ENCODE assay signal across 34 cellular contexts in the genomic region with DNA sequence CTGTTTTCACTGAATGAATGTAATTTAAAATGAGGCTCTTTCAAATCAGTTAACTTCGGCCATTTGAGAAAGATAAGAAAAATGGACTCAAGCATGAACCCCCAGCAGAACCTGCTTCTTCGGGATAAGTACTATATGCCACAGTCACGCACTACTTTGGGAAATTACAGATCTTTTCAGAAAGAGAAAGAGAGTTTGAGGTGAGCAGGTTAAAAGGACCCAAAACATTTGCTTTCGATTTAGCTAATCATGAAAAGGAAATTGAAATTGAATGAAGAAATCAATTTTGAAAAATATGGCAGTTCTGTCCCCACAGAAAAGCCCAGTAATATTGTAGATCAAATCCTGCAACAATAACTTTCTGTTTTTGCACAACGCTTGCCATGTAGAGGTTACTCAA.
"Had no signal": no experiment of that assay in that cellular context is flagged by ENCODE, and none has a peak within 500 bp of the region (broad histone marks: within the 10 kb centered on the region; RNA-seq: fewer than 3 reads in every experiment).

No MANE protein-coding gene starts in this region.

- H3K9me3 ChIP-seq: adrenal gland, body of pancreas, breast epithelium had no signal

- H3K36me3 ChIP-seq: adrenal gland, brain microvascular endothelial cell, breast epithelium had no signal

- H3K27me3 Mint-ChIP-seq: activated B cell treated with CpG ODN at 0.5 μM for 24 hours; activated CD4-positive, alpha-beta memory T cell treated with anti-CD3 and anti-CD28 coated beads for 36 hours; activated CD4-positive, alpha-beta T cell treated with anti-CD3 and anti-CD28 coated beads, Interleukin-2, amount 10 ng/mL, durations not matched to agents 24 days and 14 days; activated CD8-positive, alpha-beta T cell treated with anti-CD3 and anti-CD28 coated beads for 36 hours; activated naive CD8-positive, alpha-beta T cell treated with anti-CD3 and anti-CD28 coated beads for 36 hours; activated T-helper 17 cell treated with anti-CD3 and anti-CD28 coated beads, Interleukin-2, amount 50 U/mL, for 72 hours had no signal

- H3K9me3 Mint-ChIP-seq: activated B cell treated with CpG ODN at 0.5 μM for 24 hours; activated CD4-positive, alpha-beta memory T cell treated with anti-CD3 and anti-CD28 coated beads for 36 hours; activated CD4-positive, alpha-beta T cell treated with anti-CD3 and anti-CD28 coated beads, Interleukin-2, amount 10 ng/mL, durations not matched to agents 24 days and 14 days; activated CD8-positive, alpha-beta T cell treated with anti-CD3 and anti-CD28 coated beads for 36 hours; activated naive CD8-positive, alpha-beta T cell treated with anti-CD3 and anti-CD28 coated beads for 36 hours; activated T-cell treated with anti-CD3 and anti-CD28 coated beads, Interleukin-2, amount 50 U/mL, for 4 hours; activated T-helper 1 cell treated with anti-CD3 and anti-CD28 coated beads, Interleukin-12 subunit alpha, Interleukin-12 subunit beta, Interleukin-2, Interleukin-4 antibody, amounts not matched to agents 30 ng/mL and 10 ng/mL and 1 ng/mL, durations not matched to agents 14 hours and 24 hours and 36 hours; T-helper 1 cell treated with Interleukin-12 subunit alpha and Interleukin-12 subunit beta and Interleukin-4 antibody, amounts not matched to agents 30 μg/mL and 1 μg/mL, for 36 hours had no signal

- H3K27me3 ChIP-seq: adrenal gland, body of pancreas, brain microvascular endothelial cell, breast epithelium had no signal

- H3K4me3 Mint-ChIP-seq: activated B cell treated with CpG ODN at 0.5 μM for 24 hours; activated CD4-positive, alpha-beta memory T cell treated with anti-CD3 and anti-CD28 coated beads for 36 hours; activated CD4-positive, alpha-beta T cell treated with anti-CD3 and anti-CD28 coated beads, Interleukin-2, amount 10 ng/mL, durations not matched to agents 24 days and 14 days; activated CD8-positive, alpha-beta T cell treated with anti-CD3 and anti-CD28 coated beads for 36 hours; activated naive CD4-positive, alpha-beta T cell treated with anti-CD3 and anti-CD28 coated beads for 36 hours; activated naive CD8-positive, alpha-beta T cell treated with anti-CD3 and anti-CD28 coated beads for 36 hours; activated T-cell treated with anti-CD3 and anti-CD28 coated beads, Interleukin-2, amount 50 U/mL, for 4 hours; activated T-cell treated with anti-CD3 and anti-CD28 coated beads, Interleukin-2, amount 50 U/mL, for 72 hours; activated T-helper 1 cell treated with anti-CD3 and anti-CD28 coated beads, Interleukin-12 subunit alpha, Interleukin-12 subunit beta, Interleukin-2, Interleukin-4 antibody, amounts not matched to agents 30 ng/mL and 10 ng/mL and 1 ng/mL, durations not matched to agents 14 hours and 24 hours and 36 hours; activated T-helper 17 cell treated with anti-CD3 and anti-CD28 coated beads, Interleukin-2, amount 50 U/mL, for 72 hours; T-helper 1 cell treated with Interleukin-12 subunit alpha and Interleukin-12 subunit beta and Interleukin-4 antibody, amounts not matched to agents 30 μg/mL and 1 μg/mL, for 36 hours; T-helper 2 cell treated with Interferon-gamma antibody and Interleukin-4, amounts not matched to agents 5 μg/mL and 100 μg/mL, for 36 hours had no signal

- DNase-seq: activated B cell treated with CpG ODN at 0.5 μM for 24 hours; activated CD4-positive, alpha-beta memory T cell treated with anti-CD3 and anti-CD28 coated beads for 36 hours; activated CD4-positive, alpha-beta T cell treated with anti-CD3 and anti-CD28 coated beads for 4 hours; activated CD4-positive, alpha-beta T cell treated with anti-CD3 and anti-CD28 coated beads, Interleukin-2, amount 10 ng/mL, durations not matched to agents 24 days and 14 days; activated CD4-positive, alpha-beta T cell treated with anti-CD3 and anti-CD28 coated beads, Interleukin-2, amount 50 U/mL, for 1 hour; activated CD4-positive, alpha-beta T cell treated with anti-CD3 and anti-CD28 coated beads, Interleukin-2, amount 50 U/mL, for 4 hours; activated CD4-positive, CD25-positive, alpha-beta regulatory T cell treated with anti-CD3 and anti-CD28 coated beads, Interleukin-2, amount 50 U/mL, for 72 hours; activated CD8-positive, alpha-beta memory T cell treated with anti-CD3 and anti-CD28 coated beads, Interleukin-2, amount 50 U/mL, for 4 hours; activated CD8-positive, alpha-beta T cell treated with anti-CD3 and anti-CD28 coated beads for 36 hours; activated effector memory CD4-positive, alpha-beta T cell treated with anti-CD3 and anti-CD28 coated beads, Interleukin-2, amount 50 U/mL, for 16 hours; activated gamma-delta T cell treated with Interleukin-2 at 50 U/mL for 16 hours; activated naive CD4-positive, alpha-beta T cell; activated naive CD4-positive, alpha-beta T cell treated with anti-CD3 and anti-CD28 coated beads for 36 hours; activated naive CD4-positive, alpha-beta T cell treated with anti-CD3 and anti-CD28 coated beads, Interleukin-2, amount 50 U/mL, for 16 hours; activated naive CD8-positive, alpha-beta T cell treated with anti-CD3 and anti-CD28 coated beads for 36 hours; activated T-cell treated with anti-CD3 and anti-CD28 coated beads for 4 hours; activated T-cell treated with anti-CD3 and anti-CD28 coated beads, Interleukin-2, amount 50 U/mL, for 1 hour; activated T-cell treated with anti-CD3 and anti-CD28 coated beads, Interleukin-2, amount 50 U/mL, for 4 hours; activated T-cell treated with anti-CD3 and anti-CD28 coated beads, Interleukin-2, amount 50 U/mL, for 72 hours; adrenal gland; amniotic stem cell; aorta; body of pancreas; brain microvascular endothelial cell; central memory CD4-positive, alpha-beta T cell; T-helper 2 cell; T-helper 9 cell had no signal

- H3K27ac ChIP-seq: adrenal gland, body of pancreas, brain microvascular endothelial cell, breast epithelium, VCaP had no signal

- H3K27ac Mint-ChIP-seq: activated B cell treated with CpG ODN at 0.5 μM for 24 hours; activated CD4-positive, alpha-beta memory T cell treated with anti-CD3 and anti-CD28 coated beads for 36 hours; activated CD4-positive, alpha-beta T cell treated with anti-CD3 and anti-CD28 coated beads, Interleukin-2, amount 10 ng/mL, durations not matched to agents 24 days and 14 days; activated CD8-positive, alpha-beta T cell treated with anti-CD3 and anti-CD28 coated beads for 36 hours; activated naive CD4-positive, alpha-beta T cell treated with anti-CD3 and anti-CD28 coated beads for 36 hours; activated naive CD4-positive, alpha-beta T cell treated with anti-CD3 and anti-CD28 coated beads, Interleukin-2, amount 50 U/mL, for 72 hours; activated naive CD8-positive, alpha-beta T cell treated with anti-CD3 and anti-CD28 coated beads for 36 hours; activated T-cell treated with anti-CD3 and anti-CD28 coated beads, Interleukin-2, amount 50 U/mL, for 72 hours; activated T-helper 1 cell treated with anti-CD3 and anti-CD28 coated beads, Interleukin-12 subunit alpha, Interleukin-12 subunit beta, Interleukin-2, Interleukin-4 antibody, amounts not matched to agents 30 ng/mL and 10 ng/mL and 1 ng/mL, durations not matched to agents 14 hours and 24 hours and 36 hours; activated T-helper 17 cell treated with anti-CD3 and anti-CD28 coated beads, Interleukin-2, amount 50 U/mL, for 72 hours; T-helper 1 cell treated with Interleukin-12 subunit alpha and Interleukin-12 subunit beta and Interleukin-4 antibody, amounts not matched to agents 30 μg/mL and 1 μg/mL, for 36 hours; T-helper 2 cell treated with Interferon-gamma antibody and Interleukin-4, amounts not matched to agents 5 μg/mL and 100 μg/mL, for 36 hours had no signal

- H3K4me1 Mint-ChIP-seq: activated B cell treated with CpG ODN at 0.5 μM for 24 hours; activated CD4-positive, alpha-beta T cell treated with anti-CD3 and anti-CD28 coated beads, Interleukin-2, amount 10 ng/mL, durations not matched to agents 24 days and 14 days; activated naive CD8-positive, alpha-beta T cell treated with anti-CD3 and anti-CD28 coated beads for 36 hours; activated T-helper 17 cell treated with anti-CD3 and anti-CD28 coated beads, Interleukin-2, amount 50 U/mL, for 72 hours had no signal

- H3K36me3 Mint-ChIP-seq: activated CD4-positive, alpha-beta memory T cell treated with anti-CD3 and anti-CD28 coated beads for 36 hours; activated naive CD4-positive, alpha-beta T cell treated with anti-CD3 and anti-CD28 coated beads, Interleukin-2, amount 50 U/mL, for 72 hours; activated naive CD8-positive, alpha-beta T cell treated with anti-CD3 and anti-CD28 coated beads for 36 hours had no signal

- H3K4me1 ChIP-seq: adrenal gland, body of pancreas, breast epithelium had no signal

- H3K4me3 ChIP-seq: adrenal gland, body of pancreas, breast epithelium had no signal

- ATAC-seq: activated CD8-positive, alpha-beta T cell treated with anti-CD3 and anti-CD28 coated beads for 36 hours; activated naive CD4-positive, alpha-beta T cell treated with anti-CD3 and anti-CD28 coated beads, Interleukin-2, amount 50 U/mL, for 72 hours; activated T-cell treated with anti-CD3 and anti-CD28 coated beads, Interleukin-2, amount 50 U/mL, for 4 hours; activated T-cell treated with anti-CD3 and anti-CD28 coated beads, Interleukin-2, amount 50 U/mL, for 72 hours; activated T-helper 17 cell treated with anti-CD3 and anti-CD28 coated beads, Interleukin-2, amount 50 U/mL, for 72 hours; body of pancreas had no signal
